In genomic region chr6:42136508-42137191, GRCh38 we compare ENCODE assay signal across 9 cellular contexts. TPM values are rescaled to one million over a fixed set of nuclear protein-coding genes. Genes with fewer than 3 reads are reported as not detected.
DNase-seq lines count a peak whose midpoint lies in the region; ATAC-seq and TF ChIP-seq lines count a peak whose summit lies in the region.
"Had no signal": no experiment of that assay in that cellular context is flagged by ENCODE, and none has a peak within 500 bp of the region (broad histone marks: within the 10 kb centered on the region; RNA-seq: fewer than 3 reads in every experiment).

No MANE protein-coding gene starts in this region.

- peaks cover 36% of the 10 kb centered on the region for H3K27me3 Mint-ChIP-seq in neural crest cell (ENCODE audit: low read depth)

- H3K36me3 Mint-ChIP-seq in neural crest cell (ENCODE audit: low read depth) = no peaks in the 10 kb centered on the region

- H3K79me2 ChIP-seq in ACC112 (ENCODE audit: control insufficient read depth, insufficient read depth, low read length, unreplicated experiment) = peaks cover 41% of the 10 kb centered on the region
- peaks cover 66% of the 10 kb centered on the region for H3K79me2 ChIP-seq in PC-3 (ENCODE audit: low read length)

- H3K9me3 ChIP-seq in PC-3 (ENCODE audit: low read length) = no peaks in the 10 kb centered on the region

- DNase-seq in GM19238 (ENCODE audit: insufficient read length, low spot score) (peak; percentile 72), PC-3 (peak; percentile 85), choroid plexus epithelial cell (ENCODE audit: low read depth) (peak; percentile 77), neural crest cell (ENCODE audit: low read depth, low spot score) (peak; percentile 26), DMS79 treated with DMSO at 0.1 percent for 48 hours (lab: John Stamatoyannopoulos, UW) (no peak), NCI-H1694 (lab: John Stamatoyannopoulos, UW) (no peak)

- peak overlapping the region; percentile 83 for H3K4me2 ChIP-seq in PC-3 (ENCODE audit: low read length)

- H3K4me3 Mint-ChIP-seq in neural crest cell = peak overlapping the region; percentile 41

- H3K36me3 ChIP-seq in ACC112 (ENCODE audit: insufficient read depth, low read length) (no peaks in the 10 kb centered on the region), PC-3 (ENCODE audit: low read depth, low read length) (0 out of 2 replicates have a peak, but pooled peaks cover 2% of the 10 kb centered on the region)

- peaks cover 49% of the 10 kb centered on the region for H3K4me1 ChIP-seq in ACC112 (ENCODE audit: control insufficient read depth, insufficient read depth, low read length, unreplicated experiment)
- H3K4me1 ChIP-seq in PC-3 (ENCODE audit: insufficient read depth, low read length) = peaks cover 59% of the 10 kb centered on the region

- H3K27ac Mint-ChIP-seq in neural crest cell (ENCODE audit: unreplicated experiment) = no peak overlapping the region

- H3K27ac ChIP-seq in ACC112 (ENCODE audit: low read depth, low read length) = peak overlapping the region; percentile 58
- H3K27ac ChIP-seq in PC-3 (ENCODE audit: low read length) = peak overlapping the region; percentile 91

- H3K4me3 ChIP-seq in ACC112 (ENCODE audit: low read depth, low read length) (peak overlapping the region; percentile 23; the same call in 1 of the 2 replicates), PC-3 (ENCODE audit: low read length) (peak overlapping the region; percentile 51), choroid plexus epithelial cell (ENCODE audit: low read depth, low read length) (peak overlapping the region; percentile 28)

- CTCF ChIA-PET in PC-3 (lab: Charles Lee) = interaction anchor here (0.7 to 1.1 kb wide), 2 partner anchors 14 to 23 kb away, joined by 3 to 7 read pairs; no protein-coding TSS in a partner anchor

- no peak overlapping the region for H2AFZ ChIP-seq in ACC112 (ENCODE audit: low read length, unreplicated experiment)
- peak overlapping the region; percentile 56; the same call in 1 of the 2 replicates for H2AFZ ChIP-seq in PC-3 (ENCODE audit: low read length)

- no TSS peak for BruUV-seq in PC-3 (replicated peaks; lab: Mats Ljungman, UMichigan)

- peaks cover 14% of the 10 kb centered on the region; the same call in 1 of the 2 replicates for H4K20me1 ChIP-seq in PC-3 (ENCODE audit: low read length)

- ATAC-seq in PC-3 = peak; percentile 36
- ATAC-seq in GM21390 (IDR thresholded peaks at IDR 0.05; ENCODE audit: unreplicated experiment) = no peak

- H3K9me2 ChIP-seq in PC-3 (replicated peaks; ENCODE audit: low read length) = no peaks in the 10 kb centered on the region

- intact Hi-C loops in PC-3 (cut with micrococcal nuclease) = loop anchor here (2.0 to 5.0 kb wide), 2 partner anchors 18 to 39 kb away; no protein-coding TSS in a partner anchor

- H3K9me3 Mint-ChIP-seq in neural crest cell = no peaks in the 10 kb centered on the region

- TF ChIP-seq CTCF in PC-3 (conservative IDR thresholded peaks at IDR 0.05; ENCODE audit: low read depth, low read length) (no peak; the same call in 1 of the 2 replicates), choroid plexus epithelial cell (conservative IDR thresholded peaks at IDR 0.05; ENCODE audit: low read depth, low read length) (peak; percentile 54), neural crest cell (conservative IDR thresholded peaks at IDR 0.05) (peak; percentile 53)

- H3K9ac ChIP-seq in PC-3 (ENCODE audit: low read length) = peak overlapping the region; percentile 64

- peaks cover 19% of the 10 kb centered on the region for H3K4me1 Mint-ChIP-seq in neural crest cell

- peaks cover 6% of the 10 kb centered on the region for H3F3A ChIP-seq in PC-3 (ENCODE audit: low read length, unreplicated experiment)

- H3K27me3 ChIP-seq in ACC112 (ENCODE audit: insufficient read depth, low read length) (no peaks in the 10 kb centered on the region), PC-3 (ENCODE audit: low read length) (no peaks in the 10 kb centered on the region)

- POLR2A ChIA-PET in PC-3 (lab: Charles Lee; ENCODE audit: unreplicated experiment) = interaction anchor here (0.5 to 1.1 kb wide), 4 partner anchors 18 to 583 kb away, joined by 4 to 26 read pairs (median 5); no protein-coding TSS in a partner anchor

RNA-seq across cellular contexts. Expression of gene C6orf132, which starts 5.8 kb away (rescaled TPM):
- total RNA-seq in PC-3 (2014; rRNA removed) (66.0 and 86.3 TPM in 2 replicates), neural crest cell (0.14 and 0.26 TPM in 2 replicates)
- total RNA-seq: mononuclear cell had no signal

RNA-seq across cellular contexts. Expression of gene GUCA1A, which starts 36.5 kb away (rescaled TPM):
- total RNA-seq in PC-3 (2014; rRNA removed) = not detected in 2 replicates
- 1.1 and 1.3 TPM in 2 replicates for total RNA-seq in neural crest cell
- total RNA-seq: mononuclear cell had no signal

RNA-seq across cellular contexts. Expression of gene GUCA1B, which starts 58.1 kb away (rescaled TPM):
- total RNA-seq in PC-3 (2014; rRNA removed) (1.2 and 2.8 TPM in 2 replicates), neural crest cell (1.4 and 2.3 TPM in 2 replicates)

Comparison
In these comparisons a context has a peak if more than half of its experiments do, and no peak if none do; other contexts are left out.
1. DNase-seq: peak in GM19238 (single experiment), PC-3 (single experiment), choroid plexus epithelial cell (single experiment) and neural crest cell (single experiment); none in DMS79 treated with DMSO at 0.1 percent for 48 hours (single experiment) and NCI-H1694 (single experiment).
2. RNA of gene C6orf132, which starts 5.8 kb away (total RNA-seq): 66.0 to 86.3 TPM in PC-3; 0.14 to 0.26 TPM in neural crest cell; every median in the first group is over 10 times any median in the second.
3. Peak in every context shown above with its lines, with median percentiles within 50 percentile points of each other: H3K4me3 ChIP-seq.